In the genomic region with DNA sequence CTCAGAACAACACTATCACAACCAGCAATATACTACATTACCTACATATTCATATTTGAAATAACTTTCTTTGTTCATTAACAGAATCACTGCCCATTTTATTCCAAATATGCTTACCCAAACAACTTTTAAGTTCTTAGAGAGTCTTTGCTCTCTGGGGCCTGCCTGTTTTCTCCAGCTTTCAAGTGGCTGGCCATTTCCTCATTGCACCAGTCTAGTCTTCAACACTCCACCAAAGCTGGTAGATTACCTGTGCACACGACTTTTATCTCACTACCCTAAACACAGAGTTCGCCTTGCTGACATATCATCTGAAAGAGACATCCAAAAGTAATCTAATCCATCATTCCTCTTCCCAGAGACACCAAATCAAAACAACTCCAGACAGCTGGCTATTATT, we compare ENCODE assay signal across 23 cellular contexts.
DNase-seq lines count a peak whose midpoint lies in the region; ATAC-seq and TF ChIP-seq lines count a peak whose summit lies in the region.
"Had no signal": no experiment of that assay in that cellular context is flagged by ENCODE, and none has a peak within 500 bp of the region (broad histone marks: within the 10 kb centered on the region; RNA-seq: fewer than 3 reads in every experiment).

No MANE protein-coding gene starts in this region.

- H3K4me2 ChIP-seq in KMS-11 = peak overlapping the region; percentile 81
- H3K4me2 ChIP-seq: BLaER1 had no signal

- no peaks in the 10 kb centered on the region for H3K79me2 ChIP-seq in KMS-11 (ENCODE audit: insufficient read depth, low read depth)

- H4K20me1 ChIP-seq in KMS-11 (ENCODE audit: insufficient read depth) = no peaks in the 10 kb centered on the region
- H4K20me1 ChIP-seq: BLaER1 had no signal

- no peaks in the 10 kb centered on the region for H3K36me3 Mint-ChIP-seq in progenitor cell of endocrine pancreas (ENCODE audit: insufficient read depth)
- no peaks in the 10 kb centered on the region for H3K36me3 Mint-ChIP-seq in activated T-helper 1 cell treated with anti-CD3 and anti-CD28 coated beads, Interleukin-12 subunit alpha, Interleukin-12 subunit beta, Interleukin-2, Interleukin-4 antibody, amounts not matched to agents 30 ng/mL and 10 ng/mL and 1 ng/mL, durations not matched to agents 14 hours and 24 hours and 36 hours (ENCODE audit: low read depth)
- no peaks in the 10 kb centered on the region for H3K36me3 Mint-ChIP-seq in activated CD4-positive, alpha-beta T cell treated with anti-CD3 and anti-CD28 coated beads for 36 hours (ENCODE audit: low read depth)

- intact Hi-C loops in left lung (cut with DNase I) = no loop called here
- intact Hi-C loops in activated T-helper 1 cell treated with anti-CD3 and anti-CD28 coated beads, Interleukin-12 subunit alpha, Interleukin-12 subunit beta, Interleukin-2, Interleukin-4 antibody, amounts not matched to agents 30 ng/mL and 10 ng/mL and 1 ng/mL, durations not matched to agents 14 hours and 24 hours and 36 hours (cut with micrococcal nuclease) = loop anchor here (10.0 kb wide), 1 partner anchor 189 kb away; no protein-coding TSS in a partner anchor
- intact Hi-C loops in activated CD4-positive, alpha-beta T cell treated with anti-CD3 and anti-CD28 coated beads for 36 hours (cut with DNase I, micrococcal nuclease) = no loop called here

- H3K4me1 ChIP-seq in KMS-11 (ENCODE audit: low read depth, poor library complexity, severe bottlenecking) (peaks cover 69% of the 10 kb centered on the region), left lung (no peaks in the 10 kb centered on the region)
- H3K4me1 ChIP-seq: BLaER1 had no signal

- H3K36me3 ChIP-seq in KMS-11 (ENCODE audit: insufficient read depth) (no peaks in the 10 kb centered on the region), left lung (no peaks in the 10 kb centered on the region)
- H3K36me3 ChIP-seq: BLaER1 had no signal

- POLR2A ChIA-PET in activated CD4-positive, alpha-beta T cell treated with anti-CD3 and anti-CD28 coated beads for 36 hours (lab: Charles Lee) = no interaction called here

- H3K27ac Mint-ChIP-seq in progenitor cell of endocrine pancreas = peak overlapping the region; percentile 2
- no peak overlapping the region for H3K27ac Mint-ChIP-seq in activated T-helper 1 cell treated with anti-CD3 and anti-CD28 coated beads, Interleukin-12 subunit alpha, Interleukin-12 subunit beta, Interleukin-2, Interleukin-4 antibody, amounts not matched to agents 30 ng/mL and 10 ng/mL and 1 ng/mL, durations not matched to agents 14 hours and 24 hours and 36 hours
- no peak overlapping the region for H3K27ac Mint-ChIP-seq in activated CD4-positive, alpha-beta T cell treated with anti-CD3 and anti-CD28 coated beads for 36 hours
- H3K27ac Mint-ChIP-seq: CD4-positive, alpha-beta T cell had no signal

- DNase-seq in RPMI8226 = peak; percentile 18
- peak in 1 of 2 donors; percentile 39 for DNase-seq in left lung
- DNase-seq in progenitor cell of endocrine pancreas (ENCODE audit: low spot score, unreplicated experiment) = no peak
- no peak for DNase-seq in activated T-helper 1 cell treated with anti-CD3 and anti-CD28 coated beads, Interleukin-12 subunit alpha, Interleukin-12 subunit beta, Interleukin-2, Interleukin-4 antibody, amounts not matched to agents 30 ng/mL and 10 ng/mL and 1 ng/mL, durations not matched to agents 14 hours and 24 hours and 36 hours (ENCODE audit: low spot score)
- no peak for DNase-seq in activated CD4-positive, alpha-beta T cell treated with anti-CD3 and anti-CD28 coated beads for 36 hours
- DNase-seq: CD4-positive, alpha-beta T cell; DMS53; HCEC 1CT; IMR-90; KG1; NCI-H1092; NCI-H1436; NCI-H187; NCI-H2081 treated with DMSO at 0.1 percent for 48 hours; NCI-H2171 treated with DMSO at 0.1 percent for 48 hours; NCI-H524 treated with DMSO at 0.1 percent for 48 hours; NCI-H774; SHP77 treated with DMSO at 0.1 percent for 48 hours had no signal

- no peaks in the 10 kb centered on the region for H3K27me3 Mint-ChIP-seq in progenitor cell of endocrine pancreas
- peaks cover 14% of the 10 kb centered on the region for H3K27me3 Mint-ChIP-seq in activated T-helper 1 cell treated with anti-CD3 and anti-CD28 coated beads, Interleukin-12 subunit alpha, Interleukin-12 subunit beta, Interleukin-2, Interleukin-4 antibody, amounts not matched to agents 30 ng/mL and 10 ng/mL and 1 ng/mL, durations not matched to agents 14 hours and 24 hours and 36 hours (ENCODE audit: insufficient read depth)
- peaks cover 5% of the 10 kb centered on the region for H3K27me3 Mint-ChIP-seq in activated CD4-positive, alpha-beta T cell treated with anti-CD3 and anti-CD28 coated beads for 36 hours
- H3K27me3 Mint-ChIP-seq: CD4-positive, alpha-beta T cell had no signal

- peaks cover 5% of the 10 kb centered on the region for H3K4me1 Mint-ChIP-seq in progenitor cell of endocrine pancreas (ENCODE audit: low read depth)
- no peaks in the 10 kb centered on the region for H3K4me1 Mint-ChIP-seq in activated T-helper 1 cell treated with anti-CD3 and anti-CD28 coated beads, Interleukin-12 subunit alpha, Interleukin-12 subunit beta, Interleukin-2, Interleukin-4 antibody, amounts not matched to agents 30 ng/mL and 10 ng/mL and 1 ng/mL, durations not matched to agents 14 hours and 24 hours and 36 hours (ENCODE audit: low read depth)
- H3K4me1 Mint-ChIP-seq in activated CD4-positive, alpha-beta T cell treated with anti-CD3 and anti-CD28 coated beads for 36 hours = peaks cover 7% of the 10 kb centered on the region

- no peaks in the 10 kb centered on the region for H3K9me3 ChIP-seq in left lung
- H3K9me3 ChIP-seq: BLaER1 had no signal

- H3K4me3 ChIP-seq in KMS-11 (IDR thresholded peaks at IDR 0.05; ENCODE audit: insufficient read depth, low read depth, low read length) = no peak overlapping the region
- H3K4me3 ChIP-seq in left lung = no peak overlapping the region
- H3K4me3 ChIP-seq: BLaER1, SK-N-MC had no signal

- H3K9me3 Mint-ChIP-seq in progenitor cell of endocrine pancreas (ENCODE audit: low read depth) = no peaks in the 10 kb centered on the region
- H3K9me3 Mint-ChIP-seq in activated T-helper 1 cell treated with anti-CD3 and anti-CD28 coated beads, Interleukin-12 subunit alpha, Interleukin-12 subunit beta, Interleukin-2, Interleukin-4 antibody, amounts not matched to agents 30 ng/mL and 10 ng/mL and 1 ng/mL, durations not matched to agents 14 hours and 24 hours and 36 hours = no peaks in the 10 kb centered on the region
- no peaks in the 10 kb centered on the region for H3K9me3 Mint-ChIP-seq in activated CD4-positive, alpha-beta T cell treated with anti-CD3 and anti-CD28 coated beads for 36 hours (ENCODE audit: low read depth)
- H3K9me3 Mint-ChIP-seq: CD4-positive, alpha-beta T cell had no signal

- no peak overlapping the region for H3K9ac ChIP-seq in KMS-11
- H3K9ac ChIP-seq: BLaER1 had no signal

- no peak overlapping the region for H3K4me3 Mint-ChIP-seq in progenitor cell of endocrine pancreas (ENCODE audit: low read depth)
- no peak overlapping the region for H3K4me3 Mint-ChIP-seq in activated T-helper 1 cell treated with anti-CD3 and anti-CD28 coated beads, Interleukin-12 subunit alpha, Interleukin-12 subunit beta, Interleukin-2, Interleukin-4 antibody, amounts not matched to agents 30 ng/mL and 10 ng/mL and 1 ng/mL, durations not matched to agents 14 hours and 24 hours and 36 hours
- H3K4me3 Mint-ChIP-seq in activated CD4-positive, alpha-beta T cell treated with anti-CD3 and anti-CD28 coated beads for 36 hours = no peak overlapping the region
- H3K4me3 Mint-ChIP-seq: CD4-positive, alpha-beta T cell had no signal

- CTCF ChIA-PET in activated CD4-positive, alpha-beta T cell treated with anti-CD3 and anti-CD28 coated beads for 36 hours (lab: Charles Lee) = interaction anchor here (0.7 to 1.0 kb wide), 2 partner anchors 51 to 702 kb away, joined by 3 read pairs; no protein-coding TSS in a partner anchor

- TF ChIP-seq CTCF in KMS-11 (conservative IDR thresholded peaks at IDR 0.05; ENCODE audit: low read depth, low read length) (no peak), left lung (IDR thresholded peaks at IDR 0.05) (no peak), progenitor cell of endocrine pancreas (IDR thresholded peaks at IDR 0.05; ENCODE audit: unreplicated experiment) (no peak)

- peak; percentile 88 for ATAC-seq in left lung
- ATAC-seq in GM19467 (IDR thresholded peaks at IDR 0.05; ENCODE audit: unreplicated experiment) = no peak
- no peak for ATAC-seq in activated CD4-positive, alpha-beta T cell treated with anti-CD3 and anti-CD28 coated beads for 36 hours
- ATAC-seq: Panc1 had no signal

- peak overlapping the region; percentile 31; the same call in 1 of the 2 replicates for H3K27ac ChIP-seq in KMS-11
- peak overlapping the region in 1 of 2 donors; percentile 17 for H3K27ac ChIP-seq in left lung
- H3K27ac ChIP-seq: BLaER1, SK-N-MC had no signal

- H2AFZ ChIP-seq in KMS-11 (ENCODE audit: low read depth) = no peak overlapping the region

- no peaks in the 10 kb centered on the region for H3K27me3 ChIP-seq in KMS-11 (ENCODE audit: insufficient read depth, low read depth)
- no peaks in the 10 kb centered on the region for H3K27me3 ChIP-seq in left lung
- H3K27me3 ChIP-seq: BLaER1 had no signal
